In the genomic region with DNA sequence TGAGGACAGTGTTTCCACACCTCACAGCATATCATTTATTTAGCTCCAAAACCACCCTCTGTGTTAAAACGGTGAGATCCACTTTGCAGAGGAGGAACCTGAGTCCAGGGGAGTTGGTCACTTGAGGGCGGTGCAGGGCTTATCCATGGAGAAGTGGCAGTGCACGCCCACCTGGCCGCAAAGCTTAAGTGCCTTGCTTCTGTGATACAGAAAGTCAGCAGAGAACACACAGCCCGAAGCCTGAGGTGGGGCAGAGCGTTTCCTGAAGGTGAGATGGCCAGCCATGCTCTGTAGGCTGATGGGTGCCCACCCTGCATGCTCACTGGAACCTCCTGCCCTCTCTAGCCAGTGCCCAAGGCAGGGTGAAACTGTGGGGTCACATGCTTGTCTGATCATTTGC, we compare ENCODE assay signal across 18 cellular contexts.
A peak's percentile ranks its signal among the peaks of the same experiment; 100 is the strongest.
DNase-seq lines count a peak whose midpoint lies in the region; ATAC-seq and TF ChIP-seq lines count a peak whose summit lies in the region.
"Had no signal": no experiment of that assay in that cellular context is flagged by ENCODE, and none has a peak within 500 bp of the region (broad histone marks: within the 10 kb centered on the region; RNA-seq: fewer than 3 reads in every experiment).

No MANE protein-coding gene starts in this region.

- peaks cover 10% of the 10 kb centered on the region for H3K4me1 Mint-ChIP-seq in endodermal cell

- no peaks in the 10 kb centered on the region for H3K36me3 Mint-ChIP-seq in endodermal cell (ENCODE audit: low read depth)
- H3K36me3 Mint-ChIP-seq: activated naive CD8-positive, alpha-beta T cell treated with anti-CD3 and anti-CD28 coated beads, Interleukin-2, amount 10 ng/mL, durations not matched to agents 7 days and 5 days had no signal

- TF ChIP-seq CTCF in right atrium auricular region (IDR thresholded peaks at IDR 0.05) (no peak), left ventricle myocardium inferior (IDR thresholded peaks at IDR 0.05; ENCODE audit: borderline replicate concordance) (no peak), NB4 (IDR thresholded peaks at IDR 0.05; ENCODE audit: low read depth, low read length) (no peak), endodermal cell (conservative IDR thresholded peaks at IDR 0.05) (peak; percentile 33), upper lobe of right lung (IDR thresholded peaks at IDR 0.05) (no peak)

- H3K4me1 ChIP-seq in right atrium auricular region (peaks cover 0 to 44% of the 10 kb centered on the region in 2 donors), left ventricle myocardium inferior (peaks cover 55% of the 10 kb centered on the region), endodermal cell (ENCODE audit: control insufficient read depth, insufficient read depth, low read length) (peaks cover 5% of the 10 kb centered on the region), upper lobe of right lung (peaks cover 23% of the 10 kb centered on the region)
- H3K4me1 ChIP-seq: neural progenitor cell had no signal

- intact Hi-C loops in left ventricle myocardium inferior (cut with micrococcal nuclease) (no loop called here), upper lobe of right lung (cut with DNase I) (no loop called here)

- H3K4me3 ChIP-seq in right atrium auricular region: no peak overlapping the region
- H3K4me3 ChIP-seq in left ventricle myocardium inferior: no peak overlapping the region
- no peak overlapping the region for H3K4me3 ChIP-seq in NB4 (ENCODE audit: low read depth, low read length)
- no peak overlapping the region for H3K4me3 ChIP-seq in endodermal cell (ENCODE audit: low read length)
- H3K4me3 ChIP-seq in upper lobe of right lung: no peak overlapping the region
- H3K4me3 ChIP-seq: body of pancreas, neural progenitor cell had no signal

- H3K27me3 Mint-ChIP-seq in endodermal cell (ENCODE audit: insufficient read depth): peaks cover 18% of the 10 kb centered on the region

- H3K9ac ChIP-seq in endodermal cell (ENCODE audit: extremely low read depth, low read length, poor library complexity, severe bottlenecking): no peak overlapping the region
- H3K9ac ChIP-seq: neural progenitor cell had no signal

- no peak overlapping the region for H3K4me3 Mint-ChIP-seq in endodermal cell
- H3K4me3 Mint-ChIP-seq: activated CD4-positive, alpha-beta T cell treated with anti-CD3 and anti-CD28 coated beads, Interleukin-2, amount 10 ng/mL, durations not matched to agents 7 days and 5 days; activated naive CD8-positive, alpha-beta T cell treated with anti-CD3 and anti-CD28 coated beads, Interleukin-2, amount 10 ng/mL, durations not matched to agents 7 days and 5 days; neural progenitor cell had no signal

- 78 to 80% methylated on average over 5 to 6 of the region's 6 CpGs for WGBS in endodermal cell (ENCODE audit: insufficient coverage in 1 of 2, insufficient read length in 1 of 2), 2 experiments

- no peaks in the 10 kb centered on the region for H3K9me3 ChIP-seq in right atrium auricular region
- H3K9me3 ChIP-seq in left ventricle myocardium inferior (replicated peaks): no peaks in the 10 kb centered on the region
- no peaks in the 10 kb centered on the region for H3K9me3 ChIP-seq in endodermal cell (ENCODE audit: control insufficient read depth, low read length)
- H3K9me3 ChIP-seq in upper lobe of right lung: no peaks in the 10 kb centered on the region
- H3K9me3 ChIP-seq: body of pancreas had no signal

- TF ChIP-seq POLR2A in NB4 (IDR thresholded peaks at IDR 0.05; ENCODE audit: extremely low read depth, insufficient read length): no peak

- H3K27ac ChIP-seq in right atrium auricular region: no peak overlapping the region
- H3K27ac ChIP-seq in left ventricle myocardium inferior (replicated peaks): no peak overlapping the region
- no peak overlapping the region for H3K27ac ChIP-seq in endodermal cell (ENCODE audit: low read depth, low read length)
- H3K27ac ChIP-seq in upper lobe of right lung: no peak overlapping the region
- H3K27ac ChIP-seq: body of pancreas, neural progenitor cell had no signal

- H3K9me3 Mint-ChIP-seq in endodermal cell: no peaks in the 10 kb centered on the region
- H3K9me3 Mint-ChIP-seq: activated CD4-positive, alpha-beta T cell treated with anti-CD3 and anti-CD28 coated beads, Interleukin-2, amount 10 ng/mL, durations not matched to agents 7 days and 5 days; activated naive CD8-positive, alpha-beta T cell treated with anti-CD3 and anti-CD28 coated beads, Interleukin-2, amount 10 ng/mL, durations not matched to agents 7 days and 5 days had no signal

- no peak overlapping the region for H3K27ac Mint-ChIP-seq in endodermal cell
- H3K27ac Mint-ChIP-seq: activated CD4-positive, alpha-beta T cell treated with anti-CD3 and anti-CD28 coated beads, Interleukin-2, amount 10 ng/mL, durations not matched to agents 7 days and 5 days; activated naive CD8-positive, alpha-beta T cell treated with anti-CD3 and anti-CD28 coated beads, Interleukin-2, amount 10 ng/mL, durations not matched to agents 7 days and 5 days; neural progenitor cell had no signal

- peak; percentile 31 for ATAC-seq in upper lobe of right lung
- ATAC-seq: body of pancreas had no signal

- H3K36me3 ChIP-seq in right atrium auricular region: no peaks in the 10 kb centered on the region
- H3K36me3 ChIP-seq in left ventricle myocardium inferior: no peaks in the 10 kb centered on the region
- H3K36me3 ChIP-seq in endodermal cell (ENCODE audit: control insufficient read depth, insufficient read depth, low read length): no peaks in the 10 kb centered on the region
- no peaks in the 10 kb centered on the region for H3K36me3 ChIP-seq in upper lobe of right lung
- H3K36me3 ChIP-seq: neural progenitor cell had no signal

- DNase-seq in right atrium auricular region (ENCODE audit: low spot score): peak; percentile 51
- DNase-seq in left ventricle myocardium inferior: no peak
- DNase-seq in NB4 (ENCODE audit: low read depth): peak; percentile 66
- DNase-seq in endodermal cell: peak; percentile 72
- DNase-seq in upper lobe of right lung: peak; percentile 73
- no peak for DNase-seq in activated CD4-positive, CD25-positive, alpha-beta regulatory T cell (lab: John Stamatoyannopoulos, UW)
- DNase-seq in stimulated activated CD4-positive, alpha-beta T cell treated with anti-CD3 and anti-CD28 coated beads, Interleukin-12 subunit alpha, Interleukin-12 subunit beta, amount 100 ng/mL, for 4 hours: no peak
- DNase-seq in activated CD4-positive, alpha-beta T cell treated with anti-CD3 and anti-CD28 coated beads for 1 hour: no peak
- DNase-seq: activated CD4-positive, alpha-beta T cell treated with anti-CD3 and anti-CD28 coated beads, Interleukin-2, amount 10 ng/mL, durations not matched to agents 7 days and 5 days; activated naive CD8-positive, alpha-beta T cell treated with anti-CD3 and anti-CD28 coated beads, Interleukin-2, amount 10 ng/mL, durations not matched to agents 7 days and 5 days; AML-193; body of pancreas; cortex of kidney; foreskin fibroblast; midbrain; NCI-H187 treated with DMSO at 0.1 percent for 48 hours; T1000 had no signal

- H3K27me3 ChIP-seq in right atrium auricular region (no peaks in the 10 kb centered on the region), left ventricle myocardium inferior (ENCODE audit: low read depth) (no peaks in the 10 kb centered on the region), endodermal cell (ENCODE audit: control insufficient read depth, insufficient read depth, low read length, poor library complexity, severe bottlenecking) (no peaks in the 10 kb centered on the region), upper lobe of right lung (no peaks in the 10 kb centered on the region)
- H3K27me3 ChIP-seq: body of pancreas, neural progenitor cell had no signal

Comparison
In these comparisons a context has a peak if more than half of its experiments do, and no peak if none do; other contexts are left out.
1. DNase-seq: peak in right atrium auricular region (single experiment), NB4 (single experiment), endodermal cell (single experiment) and upper lobe of right lung (single experiment); none in left ventricle myocardium inferior (single experiment), activated CD4-positive, CD25-positive, alpha-beta regulatory T cell (0 of 4), stimulated activated CD4-positive, alpha-beta T cell treated with anti-CD3 and anti-CD28 coated beads, Interleukin-12 subunit alpha, Interleukin-12 subunit beta, amount 100 ng/mL, for 4 hours (single experiment) and activated CD4-positive, alpha-beta T cell treated with anti-CD3 and anti-CD28 coated beads for 1 hour (single experiment).